In the genomic region with DNA sequence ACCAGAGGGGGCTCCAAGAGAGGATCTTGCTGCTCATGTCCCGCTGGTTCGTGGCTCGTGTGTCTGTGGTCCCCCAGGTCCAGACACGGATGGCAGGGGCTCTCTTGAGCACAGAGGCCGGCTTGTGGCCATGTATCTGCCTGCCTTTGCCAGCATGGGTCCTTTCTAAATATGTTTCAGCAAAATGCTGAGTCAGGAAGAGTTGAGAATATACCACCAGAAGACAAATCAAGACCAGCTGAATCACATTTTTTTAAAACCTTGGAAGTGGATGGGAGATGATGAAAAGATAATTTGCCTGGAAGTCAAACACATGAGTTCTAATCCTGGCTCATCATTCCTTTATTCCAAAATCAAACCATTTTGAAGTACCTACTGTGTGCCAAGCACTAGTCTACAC, we compare ENCODE assay signal across 16 cellular contexts. TPM values are rescaled to one million over a fixed set of nuclear protein-coding genes. Genes with fewer than 3 reads are reported as not detected.
DNase-seq lines count a peak whose midpoint lies in the region; ATAC-seq and TF ChIP-seq lines count a peak whose summit lies in the region.
"Had no signal": no experiment of that assay in that cellular context is flagged by ENCODE, and none has a peak within 500 bp of the region (broad histone marks: within the 10 kb centered on the region; RNA-seq: fewer than 3 reads in every experiment).

No MANE protein-coding gene starts in this region.

- H3K27me3 ChIP-seq in SJSA1 (replicated peaks) (no peaks in the 10 kb centered on the region), endodermal cell (ENCODE audit: control insufficient read depth, insufficient read depth, low read length, poor library complexity, severe bottlenecking) (no peaks in the 10 kb centered on the region), tibial nerve (no peaks in the 10 kb centered on the region)
- H3K27me3 ChIP-seq: ovary, Peyer's patch had no signal

- H3K4me1 Mint-ChIP-seq in endodermal cell (peaks cover 31% of the 10 kb centered on the region), nephron (peaks cover 81% of the 10 kb centered on the region)
- H3K4me1 Mint-ChIP-seq: activated CD4-positive, alpha-beta T cell treated with anti-CD3 and anti-CD28 coated beads, Interleukin-2, amount 10 ng/mL, durations not matched to agents 24 days and 14 days; CD4-positive, CD25-positive, alpha-beta regulatory T cell had no signal

- TF ChIP-seq POLR2A in tibial nerve (IDR thresholded peaks at IDR 0.05): no peak

- no peak for DNase-seq in SJSA1 (ENCODE audit: low read depth in 1 of 2, low spot score in 2 of 2)
- DNase-seq in endodermal cell: no peak
- DNase-seq in tibial nerve (ENCODE audit: low spot score in 2 of 2): no peak
- no peak for DNase-seq in cortex of kidney (lab: John Stamatoyannopoulos, UW)
- DNase-seq in omental fat pad (ENCODE audit: low spot score): no peak
- no peak for DNase-seq in hippocampal formation (lab: John Stamatoyannopoulos, UW)
- DNase-seq: activated CD4-positive, alpha-beta T cell treated with anti-CD3 and anti-CD28 coated beads, Interleukin-2, amount 10 ng/mL, durations not matched to agents 24 days and 14 days; activated T-cell treated with anti-CD3 and anti-CD28 coated beads, Interleukin-2, amount 50 U/mL, for 48 hours; CD4-positive, CD25-positive, alpha-beta regulatory T cell; NCI-H1436 treated with DMSO at 0.1 percent for 48 hours; NCI-H510A treated with DMSO at 0.1 percent for 48 hours; ovary; Peyer's patch had no signal

- no peak overlapping the region for H3K9ac ChIP-seq in endodermal cell (ENCODE audit: extremely low read depth, low read length, poor library complexity, severe bottlenecking)
- H3K9ac ChIP-seq: KMS-11 had no signal

- no peak overlapping the region for H3K4me3 ChIP-seq in SJSA1
- H3K4me3 ChIP-seq in endodermal cell (ENCODE audit: low read length): no peak overlapping the region
- no peak overlapping the region for H3K4me3 ChIP-seq in tibial nerve
- H3K4me3 ChIP-seq: ovary, Peyer's patch had no signal

- no peak for TF ChIP-seq EP300 in tibial nerve (IDR thresholded peaks at IDR 0.05)

- H3K27me3 Mint-ChIP-seq in endodermal cell (ENCODE audit: insufficient read depth) (no peaks in the 10 kb centered on the region), nephron (ENCODE audit: low read depth) (no peaks in the 10 kb centered on the region)

- 93 to 96% methylated on average over 5 of the region's 5 CpGs for WGBS in endodermal cell (ENCODE audit: insufficient coverage in 1 of 2, insufficient read length in 1 of 2), 2 experiments
- WGBS in tibial nerve, 2 donors: 52 to 56% methylated on average over 5 of the region's 5 CpGs

- peaks cover 66% of the 10 kb centered on the region for H3K36me3 ChIP-seq in SJSA1
- peaks cover 92% of the 10 kb centered on the region for H3K36me3 ChIP-seq in endodermal cell (ENCODE audit: control insufficient read depth, insufficient read depth, low read length)
- H3K36me3 ChIP-seq in tibial nerve: peaks cover 0 to 7% (median 0%) of the 10 kb centered on the region in 3 donors
- H3K36me3 ChIP-seq: ovary, Peyer's patch had no signal

- peaks cover 38% of the 10 kb centered on the region for H3K36me3 Mint-ChIP-seq in endodermal cell (ENCODE audit: low read depth)
- peaks cover 50% of the 10 kb centered on the region for H3K36me3 Mint-ChIP-seq in nephron (ENCODE audit: low read depth)
- H3K36me3 Mint-ChIP-seq: CD4-positive, CD25-positive, alpha-beta regulatory T cell had no signal

- H3K9me3 Mint-ChIP-seq in endodermal cell (no peaks in the 10 kb centered on the region), nephron (no peaks in the 10 kb centered on the region)
- H3K9me3 Mint-ChIP-seq: activated CD4-positive, alpha-beta T cell treated with anti-CD3 and anti-CD28 coated beads, Interleukin-2, amount 10 ng/mL, durations not matched to agents 24 days and 14 days; T-helper 2 cell treated with Interferon-gamma antibody and Interleukin-4, amounts not matched to agents 5 μg/mL and 100 μg/mL, for 36 hours had no signal

- ATAC-seq in omental fat pad (ENCODE audit: low FRiP score): no peak

- H3K9me3 ChIP-seq in SJSA1 (replicated peaks) (no peaks in the 10 kb centered on the region), endodermal cell (ENCODE audit: control insufficient read depth, low read length) (no peaks in the 10 kb centered on the region), tibial nerve (no peaks in the 10 kb centered on the region)
- H3K9me3 ChIP-seq: ovary, Peyer's patch had no signal

- H3K4me1 ChIP-seq in SJSA1 (replicated peaks) (peaks cover 86% of the 10 kb centered on the region), endodermal cell (ENCODE audit: control insufficient read depth, insufficient read depth, low read length) (peaks cover 14% of the 10 kb centered on the region), tibial nerve (peaks cover 0 to 76% (median 27%) of the 10 kb centered on the region in 4 donors)
- H3K4me1 ChIP-seq: Peyer's patch had no signal

- H3K27ac Mint-ChIP-seq in endodermal cell: no peak overlapping the region
- H3K27ac Mint-ChIP-seq in nephron: peak overlapping the region in 2 of 3 experiments; percentile 14 to 54
- H3K27ac Mint-ChIP-seq: activated CD4-positive, alpha-beta T cell treated with anti-CD3 and anti-CD28 coated beads, Interleukin-2, amount 10 ng/mL, durations not matched to agents 24 days and 14 days; T-helper 2 cell treated with Interferon-gamma antibody and Interleukin-4, amounts not matched to agents 5 μg/mL and 100 μg/mL, for 36 hours had no signal

- H3K27ac ChIP-seq in SJSA1 (peak overlapping the region; percentile 99), endodermal cell (ENCODE audit: low read depth, low read length) (peak overlapping the region; percentile 80), tibial nerve (peak overlapping the region in 3 of 4 donors; percentile 24 to 83 (median 82))
- H3K27ac ChIP-seq: KMS-11, ovary had no signal

- TF ChIP-seq CTCF in endodermal cell (conservative IDR thresholded peaks at IDR 0.05): no peak
- no peak for TF ChIP-seq CTCF in nephron (IDR thresholded peaks at IDR 0.05; ENCODE audit: unreplicated experiment in 3 of 3)
- no peak for TF ChIP-seq CTCF in tibial nerve (IDR thresholded peaks at IDR 0.05)
- no peak for TF ChIP-seq CTCF in omental fat pad (IDR thresholded peaks at IDR 0.05)

- H3K4me3 Mint-ChIP-seq in endodermal cell (no peak overlapping the region), nephron (no peak overlapping the region)
- H3K4me3 Mint-ChIP-seq: activated CD4-positive, alpha-beta T cell treated with anti-CD3 and anti-CD28 coated beads, Interleukin-2, amount 10 ng/mL, durations not matched to agents 24 days and 14 days; CD4-positive, CD25-positive, alpha-beta regulatory T cell; T-helper 2 cell treated with Interferon-gamma antibody and Interleukin-4, amounts not matched to agents 5 μg/mL and 100 μg/mL, for 36 hours had no signal

RNA-seq across cellular contexts. Expression of a gene that starts 58.0 kb away (rescaled TPM):
- 48.9 and 60.6 TPM in 2 replicates for total RNA-seq in SJSA1 (2014; rRNA removed; shearing (Covaris generic))
- total RNA-seq in endodermal cell (10 to 100 TPM; 14.0 to 16.8 TPM), tibial nerve (10 to 100 TPM; 32.0 to 47.9 (median 33.5) TPM), omental fat pad (10 to 100 TPM in 3 of 4 donors, 1 to 10 TPM in 1; 6.8 to 47.3 (median 21.0) TPM)
- polyA plus RNA-seq in endodermal cell (2013, experiment 1 of 2): 29.7 TPM
- 27.3 TPM for polyA plus RNA-seq in endodermal cell (2013, experiment 2 of 2)
- total RNA-seq: activated CD4-positive, alpha-beta T cell treated with anti-CD3 and anti-CD28 coated beads, Interleukin-2, amount 10 ng/mL, durations not matched to agents 24 days and 14 days; CD4-positive, CD25-positive, alpha-beta regulatory T cell had no signal
- polyA plus RNA-seq: CD4-positive, CD25-positive, alpha-beta regulatory T cell had no signal
